ENCODE assay signal across 11 cellular contexts in the genomic region with DNA sequence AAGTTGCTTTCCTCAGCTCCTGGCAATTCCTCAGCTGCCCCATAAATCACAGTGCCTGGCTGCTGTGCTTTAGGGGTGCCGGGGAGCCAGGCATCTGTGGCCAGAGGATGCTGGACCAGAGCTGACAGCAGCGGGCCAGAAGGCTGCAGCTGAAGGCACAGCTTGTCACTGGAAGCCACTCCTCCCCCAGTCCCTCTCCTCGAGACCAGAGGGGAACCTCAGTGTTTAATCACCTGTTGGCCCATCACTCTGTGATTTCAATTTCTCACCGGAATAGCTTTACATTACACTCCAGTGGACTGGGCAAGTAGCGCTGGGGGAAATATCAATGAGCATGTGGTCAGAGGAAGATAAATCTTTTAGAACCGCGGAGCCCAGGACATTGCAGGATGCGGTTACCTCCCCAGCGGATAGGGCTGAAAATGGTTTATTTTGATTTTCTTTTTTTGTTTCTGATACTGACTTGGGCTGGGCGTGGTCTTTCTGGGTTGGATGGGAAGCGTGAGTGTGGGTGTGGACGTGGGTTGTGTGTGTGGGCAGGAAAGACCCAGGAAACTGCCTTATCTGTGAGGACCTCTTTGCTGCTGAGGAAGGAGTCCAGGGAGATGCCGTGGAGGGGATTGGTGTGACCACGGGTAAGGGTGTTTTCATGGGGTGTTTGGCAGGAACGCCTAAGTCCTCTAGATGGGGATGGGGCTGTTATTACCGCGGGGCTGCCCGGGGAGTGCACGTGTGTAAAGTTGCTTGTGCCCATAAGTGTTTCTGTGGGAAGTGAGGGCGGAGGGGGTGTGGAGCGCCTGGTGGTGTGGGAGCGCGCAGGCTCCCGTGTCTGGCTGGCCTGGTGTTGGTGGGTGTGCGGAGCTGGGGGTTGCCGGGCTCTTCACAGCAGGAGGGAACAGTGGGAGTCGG. TPM values are rescaled to one million over a fixed set of nuclear protein-coding genes. Genes with fewer than 3 reads are reported as not detected.
A peak's percentile ranks its signal among the peaks of the same experiment; 100 is the strongest.
DNase-seq lines count a peak whose midpoint lies in the region; ATAC-seq and TF ChIP-seq lines count a peak whose summit lies in the region.
"Had no signal": no experiment of that assay in that cellular context is flagged by ENCODE, and none has a peak within 500 bp of the region (broad histone marks: within the 10 kb centered on the region; RNA-seq: fewer than 3 reads in every experiment).

No MANE protein-coding gene starts in this region.

- DNase-seq in natural killer cell = no peak
- DNase-seq in natural killer cell treated with Interleukin-12 subunit alpha and Interleukin-12 subunit beta and Interleukin-15 and Interleukin-18, amount 100 ng/mL, for 72 hours (ENCODE audit: low spot score) = no peak
- DNase-seq in T-helper 1 cell = peak in 3 of 5 donors; percentile 15 to 53 (median 29)
- DNase-seq in ecto neural progenitor cell (ENCODE audit: low spot score) = peak; percentile 52
- DNase-seq in stimulated activated CD8-positive, alpha-beta memory T cell treated with anti-CD3 and anti-CD28 coated beads, Interleukin-7, amount 100 ng/mL, for 4 hours (ENCODE audit: low read depth in 2 of 2) = peak; percentile 29 to 31
- DNase-seq in DMS79 treated with DMSO at 0.1 percent for 48 hours (lab: John Stamatoyannopoulos, UW) = no peak
- no peak for DNase-seq in occipital lobe (lab: John Stamatoyannopoulos, UW)
- DNase-seq: activated naive CD8-positive, alpha-beta T cell treated with anti-CD3 and anti-CD28 coated beads for 36 hours; Caco-2; tibial artery had no signal

- intact Hi-C loops in natural killer cell (cut with micrococcal nuclease) = no loop called here

- ATAC-seq in natural killer cell (peak in 2 of 3 donors; percentile 16 to 25), HG02759 (IDR thresholded peaks at IDR 0.05; ENCODE audit: unreplicated experiment) (no peak)
- ATAC-seq in natural killer cell treated with Interleukin-12 subunit alpha and Interleukin-12 subunit beta and Interleukin-15 and Interleukin-18, amount 100 ng/mL, for 72 hours = no peak

- H3K36me3 Mint-ChIP-seq in natural killer cell = no peaks in the 10 kb centered on the region
- H3K36me3 Mint-ChIP-seq in natural killer cell treated with Interleukin-12 subunit alpha and Interleukin-12 subunit beta and Interleukin-15 and Interleukin-18, amount 100 ng/mL, for 72 hours = no peaks in the 10 kb centered on the region
- H3K36me3 Mint-ChIP-seq: activated naive CD8-positive, alpha-beta T cell treated with anti-CD3 and anti-CD28 coated beads for 36 hours had no signal

- peaks cover 5 to 17% of the 10 kb centered on the region in 2 donors for H3K27me3 Mint-ChIP-seq in natural killer cell (ENCODE audit: low read depth in 2 of 2)
- H3K27me3 Mint-ChIP-seq in natural killer cell treated with Interleukin-12 subunit alpha and Interleukin-12 subunit beta and Interleukin-15 and Interleukin-18, amount 100 ng/mL, for 72 hours = peaks cover 0 to 25% of the 10 kb centered on the region in 2 donors

- H3K9me3 Mint-ChIP-seq in natural killer cell = no peaks in the 10 kb centered on the region
- no peaks in the 10 kb centered on the region for H3K9me3 Mint-ChIP-seq in natural killer cell treated with Interleukin-12 subunit alpha and Interleukin-12 subunit beta and Interleukin-15 and Interleukin-18, amount 100 ng/mL, for 72 hours
- H3K9me3 Mint-ChIP-seq: activated naive CD8-positive, alpha-beta T cell treated with anti-CD3 and anti-CD28 coated beads for 36 hours had no signal

- H3K27ac Mint-ChIP-seq in natural killer cell = no peak overlapping the region
- no peak overlapping the region for H3K27ac Mint-ChIP-seq in natural killer cell treated with Interleukin-12 subunit alpha and Interleukin-12 subunit beta and Interleukin-15 and Interleukin-18, amount 100 ng/mL, for 72 hours
- H3K27ac Mint-ChIP-seq: activated naive CD8-positive, alpha-beta T cell treated with anti-CD3 and anti-CD28 coated beads for 36 hours had no signal

- TF ChIP-seq CTCF in natural killer cell (IDR thresholded peaks at IDR 0.05) = no peak

- peaks cover 0 to 14% of the 10 kb centered on the region in 2 donors for H3K4me1 Mint-ChIP-seq in natural killer cell
- peaks cover 0 to 8% of the 10 kb centered on the region in 2 donors for H3K4me1 Mint-ChIP-seq in natural killer cell treated with Interleukin-12 subunit alpha and Interleukin-12 subunit beta and Interleukin-15 and Interleukin-18, amount 100 ng/mL, for 72 hours (ENCODE audit: low read depth in 2 of 2)

- H3K4me3 Mint-ChIP-seq in natural killer cell = no peak overlapping the region
- no peak overlapping the region for H3K4me3 Mint-ChIP-seq in natural killer cell treated with Interleukin-12 subunit alpha and Interleukin-12 subunit beta and Interleukin-15 and Interleukin-18, amount 100 ng/mL, for 72 hours
- H3K4me3 Mint-ChIP-seq: activated naive CD8-positive, alpha-beta T cell treated with anti-CD3 and anti-CD28 coated beads for 36 hours had no signal

RNA-seq across cellular contexts. Expression of gene DAGLA, which starts 4.0 kb away (rescaled TPM):
- total RNA-seq in natural killer cell (under 1 TPM; 0.18 to 0.48 (median 0.38) TPM), occipital lobe (5.5 TPM)
- total RNA-seq in natural killer cell treated with Interleukin-12 subunit alpha and Interleukin-12 subunit beta and Interleukin-15 and Interleukin-18, amount 100 ng/mL, for 72 hours = under 1 TPM; 0.08 to 0.10 TPM

Comparison
In these comparisons a context has a peak if more than half of its experiments do, and no peak if none do; other contexts are left out.
1. ATAC-seq: peak in natural killer cell (2 of 3); none in natural killer cell treated with Interleukin-12 subunit alpha and Interleukin-12 subunit beta and Interleukin-15 and Interleukin-18, amount 100 ng/mL, for 72 hours (0 of 2) and HG02759 (single experiment).
2. DNase-seq: peak in T-helper 1 cell (3 of 5), ecto neural progenitor cell (single experiment) and stimulated activated CD8-positive, alpha-beta memory T cell treated with anti-CD3 and anti-CD28 coated beads, Interleukin-7, amount 100 ng/mL, for 4 hours (2 of 2); none in natural killer cell (single experiment), natural killer cell treated with Interleukin-12 subunit alpha and Interleukin-12 subunit beta and Interleukin-15 and Interleukin-18, amount 100 ng/mL, for 72 hours (single experiment), DMS79 treated with DMSO at 0.1 percent for 48 hours (single experiment) and occipital lobe (single experiment).